9 cellular contexts compared by ENCODE assay signal in the genomic region with DNA sequence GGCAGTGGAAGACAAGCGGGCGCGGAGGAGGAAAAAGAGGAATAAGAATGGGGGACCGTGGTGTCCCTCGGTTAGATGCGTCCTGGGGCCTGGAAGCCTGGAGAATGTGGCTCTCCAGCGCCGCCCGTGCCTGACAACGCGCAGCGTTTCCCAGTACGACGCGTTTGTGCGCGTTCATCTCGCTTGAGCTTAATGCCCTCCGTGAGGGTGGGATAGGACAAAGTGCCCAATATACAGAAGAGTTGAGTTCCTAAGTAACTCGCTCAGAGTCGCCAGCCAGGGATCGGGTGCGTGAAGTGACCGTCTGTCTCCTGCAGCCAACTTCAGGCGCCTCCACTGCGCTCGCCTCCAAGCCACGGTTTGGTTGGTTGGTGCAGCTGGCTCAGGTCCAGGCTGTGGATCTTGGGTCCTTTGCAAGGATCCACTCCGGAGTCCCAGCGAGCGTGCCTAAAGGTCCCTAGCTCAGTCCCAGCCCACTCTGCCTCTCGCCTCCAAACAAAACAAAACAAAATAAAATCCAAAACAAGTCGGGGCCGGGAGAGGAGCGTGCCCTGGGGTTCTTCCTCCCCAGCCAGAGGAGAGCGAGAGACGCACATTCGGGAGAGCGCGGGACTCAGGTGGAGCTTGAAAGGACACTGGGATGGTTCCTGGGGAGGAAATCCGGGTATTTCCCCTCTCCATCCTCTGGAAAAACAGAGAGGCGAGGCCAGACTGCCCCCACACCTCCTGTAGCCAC. TPM values are rescaled to one million over a fixed set of nuclear protein-coding genes. Genes with fewer than 3 reads are reported as not detected.
A peak's percentile ranks its signal among the peaks of the same experiment; 100 is the strongest.
DNase-seq lines count a peak whose midpoint lies in the region; ATAC-seq and TF ChIP-seq lines count a peak whose summit lies in the region.
"Had no signal": no experiment of that assay in that cellular context is flagged by ENCODE, and none has a peak within 500 bp of the region (broad histone marks: within the 10 kb centered on the region; RNA-seq: fewer than 3 reads in every experiment).

No MANE protein-coding gene starts in this region.

- peak overlapping the region; percentile 69 for H3K4me3 Mint-ChIP-seq in T-helper 2 cell treated with Interferon-gamma antibody and Interleukin-4, amounts not matched to agents 5 μg/mL and 100 μg/mL, for 36 hours
- peak overlapping the region; percentile 52 for H3K4me3 Mint-ChIP-seq in endodermal cell

- no peaks in the 10 kb centered on the region for H3K9me3 Mint-ChIP-seq in T-helper 2 cell treated with Interferon-gamma antibody and Interleukin-4, amounts not matched to agents 5 μg/mL and 100 μg/mL, for 36 hours
- no peaks in the 10 kb centered on the region for H3K9me3 Mint-ChIP-seq in endodermal cell

- H3K36me3 Mint-ChIP-seq in T-helper 2 cell treated with Interferon-gamma antibody and Interleukin-4, amounts not matched to agents 5 μg/mL and 100 μg/mL, for 36 hours (ENCODE audit: low read depth), result peaks cover 5% of the 10 kb centered on the region
- no peaks in the 10 kb centered on the region for H3K36me3 Mint-ChIP-seq in endodermal cell (ENCODE audit: low read depth)

- 2 to 5% methylated on average over 21 to 41 of the region's 42 CpGs for WGBS in endodermal cell (ENCODE audit: insufficient coverage in 1 of 2, insufficient read length in 1 of 2), 2 experiments

- no peak overlapping the region for H3K27ac Mint-ChIP-seq in T-helper 2 cell treated with Interferon-gamma antibody and Interleukin-4, amounts not matched to agents 5 μg/mL and 100 μg/mL, for 36 hours
- no peak overlapping the region for H3K27ac Mint-ChIP-seq in endodermal cell

- H3K9ac ChIP-seq in endodermal cell (ENCODE audit: extremely low read depth, low read length, poor library complexity, severe bottlenecking) (no peak overlapping the region), skeletal muscle tissue (ENCODE audit: low read depth in 1 of 3, low read length in 3 of 3) (peak overlapping the region in 1 of 3 donors; percentile 40)

- peak overlapping the region; percentile 9 for H3K4me3 ChIP-seq in endodermal cell (ENCODE audit: low read length)
- peak overlapping the region; percentile 9 to 61 (median 49) for H3K4me3 ChIP-seq in skeletal muscle tissue (ENCODE audit: low read length in 3 of 3)

- peaks cover 51% of the 10 kb centered on the region for H3K27me3 Mint-ChIP-seq in T-helper 2 cell treated with Interferon-gamma antibody and Interleukin-4, amounts not matched to agents 5 μg/mL and 100 μg/mL, for 36 hours (ENCODE audit: low read depth)
- H3K27me3 Mint-ChIP-seq in endodermal cell (ENCODE audit: insufficient read depth), result peaks cover 71% of the 10 kb centered on the region

- H3K27ac ChIP-seq in endodermal cell (ENCODE audit: low read depth, low read length), result no peak overlapping the region
- H3K27ac ChIP-seq in skeletal muscle tissue (ENCODE audit: low read depth, low read length), result no peak overlapping the region

- DNase-seq in T-helper 2 cell treated with Interferon-gamma antibody and Interleukin-4, amounts not matched to agents 5 μg/mL and 100 μg/mL, for 36 hours (ENCODE audit: low spot score), result no peak
- DNase-seq in T-helper 2 cell (no peak), NOMO-1 treated with DMSO at 0.1 percent for 48 hours (lab: John Stamatoyannopoulos, UW; ENCODE audit: unreplicated experiment) (peak; percentile 33), endodermal cell (peak; percentile 90), NCI-H128 (lab: John Stamatoyannopoulos, UW; ENCODE audit: unreplicated experiment) (no peak), T1000 (lab: John Stamatoyannopoulos, UW) (no peak)
- DNase-seq: DMS153 had no signal

- peaks cover 22% of the 10 kb centered on the region for H3K4me1 Mint-ChIP-seq in T-helper 2 cell treated with Interferon-gamma antibody and Interleukin-4, amounts not matched to agents 5 μg/mL and 100 μg/mL, for 36 hours (ENCODE audit: low read depth)
- H3K4me1 Mint-ChIP-seq in endodermal cell, result peaks cover 28% of the 10 kb centered on the region

- peak; percentile 68 for TF ChIP-seq CTCF in endodermal cell (conservative IDR thresholded peaks at IDR 0.05)

- H3K36me3 ChIP-seq in endodermal cell (ENCODE audit: control insufficient read depth, insufficient read depth, low read length) (no peaks in the 10 kb centered on the region), skeletal muscle tissue (ENCODE audit: control insufficient read depth in 3 of 3, insufficient read depth in 3 of 3, low read length in 3 of 3) (no peaks in the 10 kb centered on the region)

- no peaks in the 10 kb centered on the region for H3K9me3 ChIP-seq in endodermal cell (ENCODE audit: control insufficient read depth, low read length)
- no peaks in the 10 kb centered on the region for H3K9me3 ChIP-seq in skeletal muscle tissue (ENCODE audit: control insufficient read depth in 3 of 3, low read length in 3 of 3)

- peaks cover 16% of the 10 kb centered on the region for H3K4me1 ChIP-seq in endodermal cell (ENCODE audit: control insufficient read depth, insufficient read depth, low read length)
- H3K4me1 ChIP-seq in skeletal muscle tissue (ENCODE audit: control insufficient read depth in 3 of 3, insufficient read depth in 3 of 3, low read length in 3 of 3), result peaks cover 32 to 63% (median 43%) of the 10 kb centered on the region in 3 donors

- no peak for ATAC-seq in HG03135 (IDR thresholded peaks at IDR 0.05; ENCODE audit: unreplicated experiment)

- H3K27me3 ChIP-seq in endodermal cell (ENCODE audit: control insufficient read depth, insufficient read depth, low read length, poor library complexity, severe bottlenecking), result peaks cover 68% of the 10 kb centered on the region
- H3K27me3 ChIP-seq in skeletal muscle tissue (ENCODE audit: control insufficient read depth in 3 of 3, insufficient read depth in 3 of 3, low read length in 3 of 3), result peaks cover 66 to 72% (median 67%) of the 10 kb centered on the region in 3 donors

RNA-seq across cellular contexts. Expression of a gene that starts 1.0 kb away (rescaled TPM):
- total RNA-seq in endodermal cell (not detected), skeletal muscle tissue (not detected)
- not detected for polyA plus RNA-seq in endodermal cell (2013, experiment 1 of 2)
- not detected for polyA plus RNA-seq in endodermal cell (2013, experiment 2 of 2)

RNA-seq across cellular contexts. Expression of a gene that starts 3.2 kb away (rescaled TPM):
- total RNA-seq in endodermal cell, result 10 to 100 TPM; 73.9 to 78.0 TPM
- 63.0 TPM for polyA plus RNA-seq in endodermal cell (2013, experiment 1 of 2)
- polyA plus RNA-seq in endodermal cell (2013, experiment 2 of 2), result 58.3 TPM
- total RNA-seq in skeletal muscle tissue, result 41.8 TPM

RNA-seq across cellular contexts. Expression of a gene that starts 3.5 kb away (rescaled TPM):
- total RNA-seq in endodermal cell (under 1 TPM in 1 of 2 donors, not detected in 1; 0.09 TPM), skeletal muscle tissue (not detected)
- polyA plus RNA-seq in endodermal cell (2013, experiment 1 of 2), result not detected
- not detected for polyA plus RNA-seq in endodermal cell (2013, experiment 2 of 2)

RNA-seq across cellular contexts. Expression of a gene that starts 28.1 kb away (rescaled TPM):
- total RNA-seq in endodermal cell, result 100 to 1,000 TPM; 159 to 187 TPM
- polyA plus RNA-seq in endodermal cell (2013, experiment 1 of 2), result 83.1 TPM
- polyA plus RNA-seq in endodermal cell (2013, experiment 2 of 2), result 82.3 TPM
- total RNA-seq in skeletal muscle tissue, result 54.8 TPM

RNA-seq across cellular contexts. Expression of a gene that starts 48.4 kb away (rescaled TPM):
- total RNA-seq in endodermal cell, result under 1 TPM; 0.20 to 0.51 TPM
- 0.04 TPM for polyA plus RNA-seq in endodermal cell (2013, experiment 1 of 2)
- polyA plus RNA-seq in endodermal cell (2013, experiment 2 of 2), result not detected
- total RNA-seq in skeletal muscle tissue, result under 0.01 TPM

Comparison
In these comparisons a context has a peak if more than half of its experiments do, and no peak if none do; other contexts are left out.
1. DNase-seq: peak in NOMO-1 treated with DMSO at 0.1 percent for 48 hours (single experiment) and endodermal cell (single experiment); none in T-helper 2 cell treated with Interferon-gamma antibody and Interleukin-4, amounts not matched to agents 5 μg/mL and 100 μg/mL, for 36 hours (single experiment), T-helper 2 cell (0 of 5), NCI-H128 (single experiment) and T1000 (single experiment).